ENCODE assay signal across 28 cellular contexts in genomic region chr11:31301549-31302225, GRCh38.
"Had no signal": no experiment of that assay in that cellular context is flagged by ENCODE, and none has a peak within 500 bp of the region (broad histone marks: within the 10 kb centered on the region; RNA-seq: fewer than 3 reads in every experiment).

No MANE protein-coding gene starts in this region.

- H3K27ac Mint-ChIP-seq: dendritic cell treated with granulocyte-macrophage colony-stimulating factor and Interleukin-4, amounts not matched to agents 40 ng/mL and 50 ng/mL, for 4 days; endodermal cell; naive thymus-derived CD8-positive, alpha-beta T cell; nephron progenitor cell; stimulated activated effector memory CD8-positive, alpha-beta T cell treated with anti-CD3 and anti-CD28 coated beads, Interleukin-12 subunit alpha, Interleukin-12 subunit beta, amount 100 ng/mL, for 72 hours had no signal

- H3K36me3 ChIP-seq: colonic mucosa, gastrocnemius medialis, ovary, sigmoid colon, stomach, thyroid gland had no signal

- H3K27ac ChIP-seq: colonic mucosa, epithelial cell of prostate, gastrocnemius medialis, ovary, psoas muscle, sigmoid colon, stomach, thyroid gland had no signal

- ATAC-seq: esophagus mucosa; gastrocnemius medialis; left lobe of liver; naive thymus-derived CD8-positive, alpha-beta T cell; psoas muscle; right cardiac atrium; stimulated activated effector memory CD8-positive, alpha-beta T cell treated with anti-CD3 and anti-CD28 coated beads, Interleukin-12 subunit alpha, Interleukin-12 subunit beta, amount 100 ng/mL, for 72 hours had no signal

- H3K27me3 ChIP-seq: colonic mucosa, gastrocnemius medialis, ovary, sigmoid colon, stomach, thyroid gland had no signal

- H3K4me3 Mint-ChIP-seq: dendritic cell treated with granulocyte-macrophage colony-stimulating factor and Interleukin-4, amounts not matched to agents 40 ng/mL and 50 ng/mL, for 4 days; endodermal cell; naive thymus-derived CD8-positive, alpha-beta T cell; nephron progenitor cell; stimulated activated effector memory CD8-positive, alpha-beta T cell treated with anti-CD3 and anti-CD28 coated beads, Interleukin-12 subunit alpha, Interleukin-12 subunit beta, amount 100 ng/mL, for 72 hours had no signal

- DNase-seq: colonic mucosa; effector CD8-positive, alpha-beta T cell; endodermal cell; foreskin fibroblast; gastrocnemius medialis; head of caudate nucleus; kidney; mesenchymal stem cell; naive thymus-derived CD8-positive, alpha-beta T cell; nephron progenitor cell; occipital lobe; ovary; posterior cingulate gyrus; psoas muscle; right cardiac atrium; sigmoid colon; stimulated activated CD4-positive, alpha-beta T cell treated with anti-CD3 and anti-CD28 coated beads, Interleukin-2, amount 100 ng/mL, for 24 hours; stimulated activated CD4-positive, alpha-beta T cell treated with anti-CD3 and anti-CD28 coated beads, Interleukin-4, amount 100 ng/mL, for 24 hours; stimulated activated naive CD4-positive, alpha-beta T cell treated with Interleukin-2 at 50 U/mL for 16 hours; stomach; thyroid gland; trophoblast cell had no signal

- H3K9me3 ChIP-seq: colonic mucosa, gastrocnemius medialis, ovary, psoas muscle, sigmoid colon, stomach, thyroid gland had no signal

- H3K4me3 ChIP-seq: colonic mucosa, gastrocnemius medialis, ovary, psoas muscle, sigmoid colon, stomach, thyroid gland had no signal

- H3K4me1 ChIP-seq: colonic mucosa, gastrocnemius medialis, psoas muscle, sigmoid colon, stomach, thyroid gland had no signal

- H3K9me3 Mint-ChIP-seq: dendritic cell treated with granulocyte-macrophage colony-stimulating factor and Interleukin-4, amounts not matched to agents 40 ng/mL and 50 ng/mL, for 4 days; endodermal cell; naive thymus-derived CD8-positive, alpha-beta T cell; nephron progenitor cell; stimulated activated effector memory CD8-positive, alpha-beta T cell treated with anti-CD3 and anti-CD28 coated beads, Interleukin-12 subunit alpha, Interleukin-12 subunit beta, amount 100 ng/mL, for 72 hours had no signal

- H3K27me3 Mint-ChIP-seq: dendritic cell treated with granulocyte-macrophage colony-stimulating factor and Interleukin-4, amounts not matched to agents 40 ng/mL and 50 ng/mL, for 4 days had no signal

- H3K4me1 Mint-ChIP-seq: naive thymus-derived CD8-positive, alpha-beta T cell; nephron progenitor cell; stimulated activated effector memory CD8-positive, alpha-beta T cell treated with anti-CD3 and anti-CD28 coated beads, Interleukin-12 subunit alpha, Interleukin-12 subunit beta, amount 100 ng/mL, for 72 hours had no signal

- H3K36me3 Mint-ChIP-seq: stimulated activated effector memory CD8-positive, alpha-beta T cell treated with anti-CD3 and anti-CD28 coated beads, Interleukin-12 subunit alpha, Interleukin-12 subunit beta, amount 100 ng/mL, for 72 hours had no signal

- FAIRE-seq: kidney, urothelium cell line had no signal
